In genomic region chr6:98947411-98948292, GRCh38 we compare ENCODE assay signal across 8 cellular contexts. TPM values are rescaled to one million over a fixed set of nuclear protein-coding genes. Genes with fewer than 3 reads are reported as not detected.
DNase-seq lines count a peak whose midpoint lies in the region; ATAC-seq and TF ChIP-seq lines count a peak whose summit lies in the region.

TSS of gene FBXL4 (minus strand) at chr6:98947946. CDS start at chr6:98926988, 20,958 bp downstream.

- DNase-seq in DND-41: peak; percentile 79
- DNase-seq in KBM-7: peak; percentile 82
- peak; percentile 76 for DNase-seq in activated T-helper 2 cell treated with anti-CD3 and anti-CD28 coated beads, Interferon-gamma antibody, Interleukin-2, Interleukin-4, amounts not matched to agents 10 μg/mL and 5 μg/mL and 100 μg/mL, durations not matched to agents 14 hours and 24 hours and 36 hours (ENCODE audit: low spot score)
- DNase-seq in fibroblast of the aortic adventitia (ENCODE audit: low read depth): peak; percentile 78
- DNase-seq in natural killer cell treated with Interleukin-12 subunit alpha and Interleukin-12 subunit beta and Interleukin-15 and Interleukin-18, amount 100 ng/mL, for 72 hours (ENCODE audit: low spot score): peak; percentile 89

- H3K9me3 ChIP-seq in DND-41 (ENCODE audit: insufficient read depth, low read length, severe bottlenecking): peaks cover 1% of the 10 kb centered on the region

- H3K27me3 ChIP-seq in DND-41 (ENCODE audit: insufficient read depth, low read length, poor library complexity): no peaks in the 10 kb centered on the region

- H4K20me1 ChIP-seq in DND-41 (ENCODE audit: insufficient read depth, low read length): no peaks in the 10 kb centered on the region

- H3K4me3 Mint-ChIP-seq in activated T-helper 2 cell treated with anti-CD3 and anti-CD28 coated beads, Interferon-gamma antibody, Interleukin-2, Interleukin-4, amounts not matched to agents 10 μg/mL and 5 μg/mL and 100 μg/mL, durations not matched to agents 14 hours and 24 hours and 36 hours (ENCODE audit: low read depth): peak within 1 kb of the TSS; percentile 89
- peak within 1 kb of the TSS; percentile 97 for H3K4me3 Mint-ChIP-seq in natural killer cell treated with Interleukin-12 subunit alpha and Interleukin-12 subunit beta and Interleukin-15 and Interleukin-18, amount 100 ng/mL, for 72 hours
- H3K4me3 Mint-ChIP-seq in stimulated activated naive CD8-positive, alpha-beta T cell treated with anti-CD3 and anti-CD28 coated beads, Interleukin-15, Interleukin-2, amounts not matched to agents 100 ng/mL and 50 ng/mL, for 24 hours: peak within 1 kb of the TSS; percentile 91

- peaks cover 26% of the 10 kb centered on the region for H3K4me1 ChIP-seq in DND-41 (ENCODE audit: insufficient read depth, low read length)

- ATAC-seq in DND-41 (ENCODE audit: insufficient read depth, low read depth) (peak; percentile 79), GM21717 (IDR thresholded peaks at IDR 0.05; ENCODE audit: unreplicated experiment) (peak; percentile 86)
- ATAC-seq in natural killer cell treated with Interleukin-12 subunit alpha and Interleukin-12 subunit beta and Interleukin-15 and Interleukin-18, amount 100 ng/mL, for 72 hours: peak; percentile 95 to 96

- intact Hi-C loops in activated T-helper 2 cell treated with anti-CD3 and anti-CD28 coated beads, Interferon-gamma antibody, Interleukin-2, Interleukin-4, amounts not matched to agents 10 μg/mL and 5 μg/mL and 100 μg/mL, durations not matched to agents 14 hours and 24 hours and 36 hours (cut with micrococcal nuclease): loop anchor here (2.0 to 5.0 kb wide), 2 partner anchors 475 to 567 kb away; partner anchors contain the start of gene USP45

- peak within 1 kb of the TSS; percentile 74 for H3K27ac ChIP-seq in DND-41 (ENCODE audit: low read length)

- H3K4me2 ChIP-seq in DND-41 (ENCODE audit: insufficient read depth, low read length): peak within 1 kb of the TSS; percentile 68

- TF ChIP-seq CTCF in DND-41 (IDR thresholded peaks at IDR 0.05; ENCODE audit: borderline replicate concordance, extremely low read depth, low read length, poor library complexity, severe bottlenecking) (no peak), fibroblast of the aortic adventitia (IDR thresholded peaks at IDR 0.05; ENCODE audit: insufficient read depth, low read length) (no peak)

- no peaks in the 10 kb centered on the region for H3K36me3 ChIP-seq in DND-41 (ENCODE audit: insufficient read depth, low read length)

- H3K27ac Mint-ChIP-seq in activated T-helper 2 cell treated with anti-CD3 and anti-CD28 coated beads, Interferon-gamma antibody, Interleukin-2, Interleukin-4, amounts not matched to agents 10 μg/mL and 5 μg/mL and 100 μg/mL, durations not matched to agents 14 hours and 24 hours and 36 hours: peak within 1 kb of the TSS; percentile 93
- H3K27ac Mint-ChIP-seq in natural killer cell treated with Interleukin-12 subunit alpha and Interleukin-12 subunit beta and Interleukin-15 and Interleukin-18, amount 100 ng/mL, for 72 hours: peak within 1 kb of the TSS; percentile 91 to 93
- H3K27ac Mint-ChIP-seq in stimulated activated naive CD8-positive, alpha-beta T cell treated with anti-CD3 and anti-CD28 coated beads, Interleukin-15, Interleukin-2, amounts not matched to agents 100 ng/mL and 50 ng/mL, for 24 hours: peak within 1 kb of the TSS; percentile 94

- peaks cover 28% of the 10 kb centered on the region for H3K4me1 Mint-ChIP-seq in activated T-helper 2 cell treated with anti-CD3 and anti-CD28 coated beads, Interferon-gamma antibody, Interleukin-2, Interleukin-4, amounts not matched to agents 10 μg/mL and 5 μg/mL and 100 μg/mL, durations not matched to agents 14 hours and 24 hours and 36 hours (ENCODE audit: low read depth)
- H3K4me1 Mint-ChIP-seq in natural killer cell treated with Interleukin-12 subunit alpha and Interleukin-12 subunit beta and Interleukin-15 and Interleukin-18, amount 100 ng/mL, for 72 hours (ENCODE audit: low read depth in 2 of 2): peaks cover 17 to 31% of the 10 kb centered on the region in 2 donors
- peaks cover 34% of the 10 kb centered on the region for H3K4me1 Mint-ChIP-seq in stimulated activated naive CD8-positive, alpha-beta T cell treated with anti-CD3 and anti-CD28 coated beads, Interleukin-15, Interleukin-2, amounts not matched to agents 100 ng/mL and 50 ng/mL, for 24 hours (ENCODE audit: low read depth)

- H3K27me3 Mint-ChIP-seq in activated T-helper 2 cell treated with anti-CD3 and anti-CD28 coated beads, Interferon-gamma antibody, Interleukin-2, Interleukin-4, amounts not matched to agents 10 μg/mL and 5 μg/mL and 100 μg/mL, durations not matched to agents 14 hours and 24 hours and 36 hours (ENCODE audit: low read depth): peaks cover 17% of the 10 kb centered on the region
- H3K27me3 Mint-ChIP-seq in natural killer cell treated with Interleukin-12 subunit alpha and Interleukin-12 subunit beta and Interleukin-15 and Interleukin-18, amount 100 ng/mL, for 72 hours: peaks cover 9 to 18% of the 10 kb centered on the region in 2 donors
- H3K27me3 Mint-ChIP-seq in stimulated activated naive CD8-positive, alpha-beta T cell treated with anti-CD3 and anti-CD28 coated beads, Interleukin-15, Interleukin-2, amounts not matched to agents 100 ng/mL and 50 ng/mL, for 24 hours: peaks cover 14% of the 10 kb centered on the region

- in situ Hi-C loops in KBM-7 (cut with MboI; ENCODE audit: low pct_unique_long_range_greater_than_20kb, low sequenced_read_pairs): no loop called here

- H2AFZ ChIP-seq in DND-41 (ENCODE audit: low read depth, low read length): peak within 1 kb of the TSS; percentile 76

- TF ChIP-seq POLR2A in Raji (IDR thresholded peaks at IDR 0.05; ENCODE audit: insufficient read depth, low read depth, low read length): peak; percentile 60

- peaks cover 20% of the 10 kb centered on the region for H3K36me3 Mint-ChIP-seq in activated T-helper 2 cell treated with anti-CD3 and anti-CD28 coated beads, Interferon-gamma antibody, Interleukin-2, Interleukin-4, amounts not matched to agents 10 μg/mL and 5 μg/mL and 100 μg/mL, durations not matched to agents 14 hours and 24 hours and 36 hours (ENCODE audit: low read depth)
- H3K36me3 Mint-ChIP-seq in natural killer cell treated with Interleukin-12 subunit alpha and Interleukin-12 subunit beta and Interleukin-15 and Interleukin-18, amount 100 ng/mL, for 72 hours: peaks cover 9% of the 10 kb centered on the region
- peaks cover 23% of the 10 kb centered on the region for H3K36me3 Mint-ChIP-seq in stimulated activated naive CD8-positive, alpha-beta T cell treated with anti-CD3 and anti-CD28 coated beads, Interleukin-15, Interleukin-2, amounts not matched to agents 100 ng/mL and 50 ng/mL, for 24 hours (ENCODE audit: low read depth)

- H3K4me3 ChIP-seq in DND-41 (ENCODE audit: low read depth in 1 of 2, low read length in 2 of 2): peak within 1 kb of the TSS; percentile 38 to 67; a peak in 3 of 4 replicates
- peak within 1 kb of the TSS; percentile 85 for H3K4me3 ChIP-seq in fibroblast of the aortic adventitia (ENCODE audit: low read depth, low read length)

- peaks cover 47% of the 10 kb centered on the region for H3K79me2 ChIP-seq in DND-41 (ENCODE audit: insufficient read depth, low read length)

- peaks cover 8% of the 10 kb centered on the region for H3K9me3 Mint-ChIP-seq in activated T-helper 2 cell treated with anti-CD3 and anti-CD28 coated beads, Interferon-gamma antibody, Interleukin-2, Interleukin-4, amounts not matched to agents 10 μg/mL and 5 μg/mL and 100 μg/mL, durations not matched to agents 14 hours and 24 hours and 36 hours
- H3K9me3 Mint-ChIP-seq in natural killer cell treated with Interleukin-12 subunit alpha and Interleukin-12 subunit beta and Interleukin-15 and Interleukin-18, amount 100 ng/mL, for 72 hours: no peaks in the 10 kb centered on the region
- H3K9me3 Mint-ChIP-seq in stimulated activated naive CD8-positive, alpha-beta T cell treated with anti-CD3 and anti-CD28 coated beads, Interleukin-15, Interleukin-2, amounts not matched to agents 100 ng/mL and 50 ng/mL, for 24 hours: no peaks in the 10 kb centered on the region

- H3K9ac ChIP-seq in DND-41 (ENCODE audit: low read depth, low read length): peak within 1 kb of the TSS; percentile 67

RNA-seq across cellular contexts. Expression of gene FBXL4, which starts in this region (rescaled TPM):
- total RNA-seq in activated T-helper 2 cell treated with anti-CD3 and anti-CD28 coated beads, Interferon-gamma antibody, Interleukin-2, Interleukin-4, amounts not matched to agents 10 μg/mL and 5 μg/mL and 100 μg/mL, durations not matched to agents 14 hours and 24 hours and 36 hours: 12.6 and 13.9 TPM in 2 replicates
- 14.7 and 23.6 TPM in 2 replicates for total RNA-seq in fibroblast of the aortic adventitia (ENCODE audit: low replicate concordance)
- 10 to 100 TPM in 1 of 2 donors, 1 to 10 TPM in 1; 9.1 to 11.2 TPM for total RNA-seq in natural killer cell treated with Interleukin-12 subunit alpha and Interleukin-12 subunit beta and Interleukin-15 and Interleukin-18, amount 100 ng/mL, for 72 hours

Comparison
In these comparisons a context has a peak if more than half of its experiments do, and no peak if none do; other contexts are left out.
1. Peak in every context shown above with its lines: DNase-seq, ATAC-seq, H3K4me3 ChIP-seq and H3K27ac ChIP-seq.